ENCODE assay signal across 2 cellular contexts in the genomic region with DNA sequence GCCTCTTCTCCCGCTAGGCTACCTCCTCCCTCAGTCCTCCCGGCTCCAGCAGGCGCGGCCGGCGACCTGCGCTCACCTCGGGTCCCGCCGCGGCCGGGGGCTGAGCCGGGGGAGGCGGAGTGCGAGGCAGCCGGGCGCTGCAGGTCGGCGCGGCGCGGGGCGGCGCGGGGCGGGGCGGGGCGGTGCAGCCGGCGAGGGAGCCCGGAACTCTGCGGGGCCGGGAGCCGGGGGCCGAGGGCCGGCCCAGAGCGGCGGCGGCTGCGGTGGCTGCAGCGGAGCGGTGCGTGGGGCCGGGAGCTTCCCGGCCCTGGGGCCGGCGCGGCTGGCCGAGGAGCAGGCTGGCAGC.
TF ChIP-seq lines count a peak whose summit lies in the region.

No MANE protein-coding gene starts in this region.

TF ChIP-seq in SK-N-SH treated with all-trans-retinoic acid at 6 μM for 48 hours, 23 proteins besides CTCF, POLR2A, EP300 and RAD21:
- TF ChIP-seq, protein P1, sequence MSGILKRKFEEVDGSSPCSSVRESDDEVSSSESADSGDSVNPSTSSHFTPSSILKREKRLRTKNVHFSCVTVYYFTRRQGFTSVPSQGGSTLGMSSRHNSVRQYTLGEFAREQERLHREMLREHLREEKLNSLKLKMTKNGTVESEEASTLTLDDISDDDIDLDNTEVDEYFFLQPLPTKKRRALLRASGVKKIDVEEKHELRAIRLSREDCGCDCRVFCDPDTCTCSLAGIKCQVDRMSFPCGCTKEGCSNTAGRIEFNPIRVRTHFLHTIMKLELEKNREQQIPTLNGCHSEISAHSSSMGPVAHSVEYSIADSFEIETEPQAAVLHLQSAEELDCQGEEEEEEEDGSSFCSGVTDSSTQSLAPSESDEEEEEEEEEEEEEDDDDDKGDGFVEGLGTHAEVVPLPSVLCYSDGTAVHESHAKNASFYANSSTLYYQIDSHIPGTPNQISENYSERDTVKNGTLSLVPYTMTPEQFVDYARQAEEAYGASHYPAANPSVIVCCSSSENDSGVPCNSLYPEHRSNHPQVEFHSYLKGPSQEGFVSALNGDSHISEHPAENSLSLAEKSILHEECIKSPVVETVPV (CRISPR knock-in tag; IDR thresholded peaks at IDR 0.05), result no peak
- TF ChIP-seq, protein P2, sequence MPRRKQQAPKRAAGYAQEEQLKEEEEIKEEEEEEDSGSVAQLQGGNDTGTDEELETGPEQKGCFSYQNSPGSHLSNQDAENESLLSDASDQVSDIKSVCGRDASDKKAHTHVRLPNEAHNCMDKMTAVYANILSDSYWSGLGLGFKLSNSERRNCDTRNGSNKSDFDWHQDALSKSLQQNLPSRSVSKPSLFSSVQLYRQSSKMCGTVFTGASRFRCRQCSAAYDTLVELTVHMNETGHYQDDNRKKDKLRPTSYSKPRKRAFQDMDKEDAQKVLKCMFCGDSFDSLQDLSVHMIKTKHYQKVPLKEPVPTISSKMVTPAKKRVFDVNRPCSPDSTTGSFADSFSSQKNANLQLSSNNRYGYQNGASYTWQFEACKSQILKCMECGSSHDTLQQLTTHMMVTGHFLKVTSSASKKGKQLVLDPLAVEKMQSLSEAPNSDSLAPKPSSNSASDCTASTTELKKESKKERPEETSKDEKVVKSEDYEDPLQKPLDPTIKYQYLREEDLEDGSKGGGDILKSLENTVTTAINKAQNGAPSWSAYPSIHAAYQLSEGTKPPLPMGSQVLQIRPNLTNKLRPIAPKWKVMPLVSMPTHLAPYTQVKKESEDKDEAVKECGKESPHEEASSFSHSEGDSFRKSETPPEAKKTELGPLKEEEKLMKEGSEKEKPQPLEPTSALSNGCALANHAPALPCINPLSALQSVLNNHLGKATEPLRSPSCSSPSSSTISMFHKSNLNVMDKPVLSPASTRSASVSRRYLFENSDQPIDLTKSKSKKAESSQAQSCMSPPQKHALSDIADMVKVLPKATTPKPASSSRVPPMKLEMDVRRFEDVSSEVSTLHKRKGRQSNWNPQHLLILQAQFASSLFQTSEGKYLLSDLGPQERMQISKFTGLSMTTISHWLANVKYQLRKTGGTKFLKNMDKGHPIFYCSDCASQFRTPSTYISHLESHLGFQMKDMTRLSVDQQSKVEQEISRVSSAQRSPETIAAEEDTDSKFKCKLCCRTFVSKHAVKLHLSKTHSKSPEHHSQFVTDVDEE (CRISPR knock-in tag; IDR thresholded peaks at IDR 0.05), result no peak
- TF ChIP-seq SNAI2 (CRISPR knock-in tag; IDR thresholded peaks at IDR 0.05), result no peak
- no peak for TF ChIP-seq RARB (CRISPR knock-in tag; IDR thresholded peaks at IDR 0.05)
- TF ChIP-seq TOX (CRISPR knock-in tag; IDR thresholded peaks at IDR 0.05; ENCODE audit: borderline replicate concordance), result no peak
- TF ChIP-seq OSR1 (CRISPR knock-in tag; IDR thresholded peaks at IDR 0.05), result no peak
- no peak for TF ChIP-seq ZNF8 (CRISPR knock-in tag; IDR thresholded peaks at IDR 0.05)
- no peak for TF ChIP-seq ZFP3 (CRISPR knock-in tag; IDR thresholded peaks at IDR 0.05)
- no peak for TF ChIP-seq BACH2 (CRISPR knock-in tag; IDR thresholded peaks at IDR 0.05; ENCODE audit: borderline replicate concordance)
- TF ChIP-seq, protein P3, sequence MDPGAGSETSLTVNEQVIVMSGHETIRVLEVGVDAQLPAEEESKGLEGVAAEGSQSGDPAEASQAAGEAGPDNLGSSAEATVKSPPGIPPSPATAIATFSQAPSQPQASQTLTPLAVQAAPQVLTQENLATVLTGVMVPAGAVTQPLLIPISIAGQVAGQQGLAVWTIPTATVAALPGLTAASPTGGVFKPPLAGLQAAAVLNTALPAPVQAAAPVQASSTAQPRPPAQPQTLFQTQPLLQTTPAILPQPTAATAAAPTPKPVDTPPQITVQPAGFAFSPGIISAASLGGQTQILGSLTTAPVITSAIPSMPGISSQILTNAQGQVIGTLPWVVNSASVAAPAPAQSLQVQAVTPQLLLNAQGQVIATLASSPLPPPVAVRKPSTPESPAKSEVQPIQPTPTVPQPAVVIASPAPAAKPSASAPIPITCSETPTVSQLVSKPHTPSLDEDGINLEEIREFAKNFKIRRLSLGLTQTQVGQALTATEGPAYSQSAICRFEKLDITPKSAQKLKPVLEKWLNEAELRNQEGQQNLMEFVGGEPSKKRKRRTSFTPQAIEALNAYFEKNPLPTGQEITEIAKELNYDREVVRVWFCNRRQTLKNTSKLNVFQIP (CRISPR knock-in tag; IDR thresholded peaks at IDR 0.05; ENCODE audit: borderline replicate concordance, low read depth), result no peak
- TF ChIP-seq, protein P4, sequence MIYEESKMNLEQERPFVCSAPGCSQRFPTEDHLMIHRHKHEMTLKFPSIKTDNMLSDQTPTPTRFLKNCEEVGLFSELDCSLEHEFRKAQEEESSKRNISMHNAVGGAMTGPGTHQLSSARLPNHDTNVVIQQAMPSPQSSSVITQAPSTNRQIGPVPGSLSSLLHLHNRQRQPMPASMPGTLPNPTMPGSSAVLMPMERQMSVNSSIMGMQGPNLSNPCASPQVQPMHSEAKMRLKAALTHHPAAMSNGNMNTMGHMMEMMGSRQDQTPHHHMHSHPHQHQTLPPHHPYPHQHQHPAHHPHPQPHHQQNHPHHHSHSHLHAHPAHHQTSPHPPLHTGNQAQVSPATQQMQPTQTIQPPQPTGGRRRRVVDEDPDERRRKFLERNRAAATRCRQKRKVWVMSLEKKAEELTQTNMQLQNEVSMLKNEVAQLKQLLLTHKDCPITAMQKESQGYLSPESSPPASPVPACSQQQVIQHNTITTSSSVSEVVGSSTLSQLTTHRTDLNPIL (CRISPR knock-in tag; IDR thresholded peaks at IDR 0.05; ENCODE audit: low read depth), result no peak
- no peak for TF ChIP-seq TCF4 (CRISPR knock-in tag; IDR thresholded peaks at IDR 0.05; ENCODE audit: borderline replicate concordance)
- no peak for TF ChIP-seq ZNF565 (CRISPR knock-in tag; conservative IDR thresholded peaks at IDR 0.05; ENCODE audit: low read depth)

TF ChIP-seq in HepG2, 621 proteins besides CTCF, POLR2A, EP300 and RAD21 (continued from another document):
- TF ChIP-seq, protein P5, sequence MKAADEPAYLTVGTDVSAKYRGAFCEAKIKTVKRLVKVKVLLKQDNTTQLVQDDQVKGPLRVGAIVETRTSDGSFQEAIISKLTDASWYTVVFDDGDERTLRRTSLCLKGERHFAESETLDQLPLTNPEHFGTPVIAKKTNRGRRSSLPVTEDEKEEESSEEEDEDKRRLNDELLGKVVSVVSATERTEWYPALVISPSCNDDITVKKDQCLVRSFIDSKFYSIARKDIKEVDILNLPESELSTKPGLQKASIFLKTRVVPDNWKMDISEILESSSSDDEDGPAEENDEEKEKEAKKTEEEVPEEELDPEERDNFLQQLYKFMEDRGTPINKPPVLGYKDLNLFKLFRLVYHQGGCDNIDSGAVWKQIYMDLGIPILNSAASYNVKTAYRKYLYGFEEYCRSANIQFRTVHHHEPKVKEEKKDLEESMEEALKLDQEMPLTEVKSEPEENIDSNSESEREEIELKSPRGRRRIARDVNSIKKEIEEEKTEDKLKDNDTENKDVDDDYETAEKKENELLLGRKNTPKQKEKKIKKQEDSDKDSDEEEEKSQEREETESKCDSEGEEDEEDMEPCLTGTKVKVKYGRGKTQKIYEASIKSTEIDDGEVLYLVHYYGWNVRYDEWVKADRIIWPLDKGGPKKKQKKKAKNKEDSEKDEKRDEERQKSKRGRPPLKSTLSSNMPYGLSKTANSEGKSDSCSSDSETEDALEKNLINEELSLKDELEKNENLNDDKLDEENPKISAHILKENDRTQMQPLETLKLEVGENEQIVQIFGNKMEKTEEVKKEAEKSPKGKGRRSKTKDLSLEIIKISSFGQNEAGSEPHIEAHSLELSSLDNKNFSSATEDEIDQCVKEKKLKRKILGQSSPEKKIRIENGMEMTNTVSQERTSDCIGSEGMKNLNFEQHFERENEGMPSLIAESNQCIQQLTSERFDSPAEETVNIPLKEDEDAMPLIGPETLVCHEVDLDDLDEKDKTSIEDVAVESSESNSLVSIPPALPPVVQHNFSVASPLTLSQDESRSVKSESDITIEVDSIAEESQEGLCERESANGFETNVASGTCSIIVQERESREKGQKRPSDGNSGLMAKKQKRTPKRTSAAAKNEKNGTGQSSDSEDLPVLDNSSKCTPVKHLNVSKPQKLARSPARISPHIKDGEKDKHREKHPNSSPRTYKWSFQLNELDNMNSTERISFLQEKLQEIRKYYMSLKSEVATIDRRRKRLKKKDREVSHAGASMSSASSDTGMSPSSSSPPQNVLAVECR (CRISPR knock-in tag; IDR thresholded peaks at IDR 0.05; ENCODE audit: borderline replicate concordance), result peak; percentile 33; the same call in 1 of the 2 replicates
- TF ChIP-seq ZNF562 (CRISPR knock-in tag; IDR thresholded peaks at IDR 0.05; ENCODE audit: borderline replicate concordance), result peak; percentile 62; the same call in 1 of the 2 replicates
- peak; percentile 18 for TF ChIP-seq ASH2L (IDR thresholded peaks at IDR 0.05; ENCODE audit: insufficient read length, low read depth, low read length)
- TF ChIP-seq AGO2 (optimal IDR thresholded peaks at IDR 0.05; ENCODE audit: low read depth, low read length), result peak; percentile 25
- TF ChIP-seq, protein P6, sequence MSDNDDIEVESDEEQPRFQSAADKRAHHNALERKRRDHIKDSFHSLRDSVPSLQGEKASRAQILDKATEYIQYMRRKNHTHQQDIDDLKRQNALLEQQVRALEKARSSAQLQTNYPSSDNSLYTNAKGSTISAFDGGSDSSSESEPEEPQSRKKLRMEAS (IDR thresholded peaks at IDR 0.05), result peak; percentile 29; the same call in 1 of the 2 replicates
- TF ChIP-seq, protein P7, sequence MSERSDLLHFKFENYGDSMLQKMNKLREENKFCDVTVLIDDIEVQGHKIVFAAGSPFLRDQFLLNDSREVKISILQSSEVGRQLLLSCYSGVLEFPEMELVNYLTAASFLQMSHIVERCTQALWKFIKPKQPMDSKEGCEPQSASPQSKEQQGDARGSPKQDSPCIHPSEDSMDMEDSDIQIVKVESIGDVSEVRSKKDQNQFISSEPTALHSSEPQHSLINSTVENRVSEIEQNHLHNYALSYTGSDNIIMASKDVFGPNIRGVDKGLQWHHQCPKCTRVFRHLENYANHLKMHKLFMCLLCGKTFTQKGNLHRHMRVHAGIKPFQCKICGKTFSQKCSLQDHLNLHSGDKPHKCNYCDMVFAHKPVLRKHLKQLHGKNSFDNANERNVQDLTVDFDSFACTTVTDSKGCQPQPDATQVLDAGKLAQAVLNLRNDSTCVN (CRISPR knock-in tag; IDR thresholded peaks at IDR 0.05; ENCODE audit: borderline replicate concordance), result no peak
